Comparison of ENCODE assay signal across 17 cellular contexts in genomic region chr3:139974809-139975425, GRCh38. TPM values are rescaled to one million over a fixed set of nuclear protein-coding genes. Genes with fewer than 3 reads are reported as not detected.
A peak's percentile ranks its signal among the peaks of the same experiment; 100 is the strongest.
DNase-seq lines count a peak whose midpoint lies in the region; ATAC-seq and TF ChIP-seq lines count a peak whose summit lies in the region.
"Had no signal": no experiment of that assay in that cellular context is flagged by ENCODE, and none has a peak within 500 bp of the region (broad histone marks: within the 10 kb centered on the region; RNA-seq: fewer than 3 reads in every experiment).

No MANE protein-coding gene starts in this region.

- intact Hi-C loops in left ventricle myocardium superior (cut with micrococcal nuclease) (no loop called here), vagina (cut with DNase I) (no loop called here)

- peak; percentile 26 for DNase-seq in NCI-H2171 treated with DMSO at 0.1 percent for 48 hours (lab: John Stamatoyannopoulos, UW)
- no peak for DNase-seq in NCI-H2171 (lab: John Stamatoyannopoulos, UW)
- DNase-seq in NCI-H69 (lab: John Stamatoyannopoulos, UW): peak; percentile 25
- DNase-seq in left ventricle myocardium superior: no peak
- DNase-seq in vagina (ENCODE audit: extremely low spot score in 2 of 2): peak; percentile 56 to 58
- no peak for DNase-seq in suprapubic skin (ENCODE audit: low spot score in 2 of 2)
- DNase-seq in activated T-cell treated with anti-CD3 and anti-CD28 coated beads, Interleukin-2, amount 50 U/mL, for 1 hour: no peak
- DNase-seq: 8988T; C1 segment of cervical spinal cord; CD8-positive, alpha-beta T cell; COR-L47; DMS153; DMS79 treated with DMSO at 0.1 percent for 48 hours; EL; GM23248 had no signal

- no peak for TF ChIP-seq CTCF in vagina (IDR thresholded peaks at IDR 0.05)
- TF ChIP-seq CTCF in suprapubic skin (IDR thresholded peaks at IDR 0.05): no peak

- no peaks in the 10 kb centered on the region for H3K4me1 ChIP-seq in vagina
- no peaks in the 10 kb centered on the region for H3K4me1 ChIP-seq in suprapubic skin

- H3K36me3 ChIP-seq in vagina: no peaks in the 10 kb centered on the region
- H3K36me3 ChIP-seq in suprapubic skin: no peaks in the 10 kb centered on the region

- no peaks in the 10 kb centered on the region for H3K9me3 ChIP-seq in vagina
- no peaks in the 10 kb centered on the region for H3K9me3 ChIP-seq in suprapubic skin

- TF ChIP-seq EP300 in suprapubic skin (IDR thresholded peaks at IDR 0.05): no peak

- TF ChIP-seq POLR2A in vagina (IDR thresholded peaks at IDR 0.05) (no peak), suprapubic skin (IDR thresholded peaks at IDR 0.05) (no peak)

- H3K27me3 ChIP-seq in vagina (no peaks in the 10 kb centered on the region), suprapubic skin (no peaks in the 10 kb centered on the region)

- H3K27ac ChIP-seq in vagina (no peak overlapping the region), suprapubic skin (no peak overlapping the region)
- H3K27ac ChIP-seq: GM23248 had no signal

- WGBS in suprapubic skin: 78% methylated on average over 2 of the region's 2 CpGs

- no peak overlapping the region for H3K4me3 ChIP-seq in vagina
- H3K4me3 ChIP-seq in suprapubic skin: no peak overlapping the region
- H3K4me3 ChIP-seq: GM23248 had no signal

- ATAC-seq in left ventricle myocardium superior: peak; percentile 59
- ATAC-seq: CD8-positive, alpha-beta T cell; HCT116 had no signal

RNA-seq across cellular contexts. Expression of gene CLSTN2, which starts 39.9 kb away (rescaled TPM):
- 4.9 TPM for total RNA-seq in left ventricle myocardium superior
- 16.0 TPM for total RNA-seq in vagina
- total RNA-seq in suprapubic skin: 10 to 100 TPM in 1 of 4 donors, 1 to 10 TPM in 3; 4.3 to 14.1 (median 7.4) TPM
- total RNA-seq: B cell; CD8-positive, alpha-beta T cell; GM23248 had no signal

Comparison
In these comparisons a context has a peak if more than half of its experiments do, and no peak if none do; other contexts are left out.
1. DNase-seq: peak in NCI-H2171 treated with DMSO at 0.1 percent for 48 hours (single experiment), NCI-H69 (single experiment) and vagina (2 of 2); none in NCI-H2171 (single experiment), left ventricle myocardium superior (single experiment), suprapubic skin (0 of 2) and activated T-cell treated with anti-CD3 and anti-CD28 coated beads, Interleukin-2, amount 50 U/mL, for 1 hour (single experiment).